Comparison of ENCODE assay signal across 8 cellular contexts in the genomic region with DNA sequence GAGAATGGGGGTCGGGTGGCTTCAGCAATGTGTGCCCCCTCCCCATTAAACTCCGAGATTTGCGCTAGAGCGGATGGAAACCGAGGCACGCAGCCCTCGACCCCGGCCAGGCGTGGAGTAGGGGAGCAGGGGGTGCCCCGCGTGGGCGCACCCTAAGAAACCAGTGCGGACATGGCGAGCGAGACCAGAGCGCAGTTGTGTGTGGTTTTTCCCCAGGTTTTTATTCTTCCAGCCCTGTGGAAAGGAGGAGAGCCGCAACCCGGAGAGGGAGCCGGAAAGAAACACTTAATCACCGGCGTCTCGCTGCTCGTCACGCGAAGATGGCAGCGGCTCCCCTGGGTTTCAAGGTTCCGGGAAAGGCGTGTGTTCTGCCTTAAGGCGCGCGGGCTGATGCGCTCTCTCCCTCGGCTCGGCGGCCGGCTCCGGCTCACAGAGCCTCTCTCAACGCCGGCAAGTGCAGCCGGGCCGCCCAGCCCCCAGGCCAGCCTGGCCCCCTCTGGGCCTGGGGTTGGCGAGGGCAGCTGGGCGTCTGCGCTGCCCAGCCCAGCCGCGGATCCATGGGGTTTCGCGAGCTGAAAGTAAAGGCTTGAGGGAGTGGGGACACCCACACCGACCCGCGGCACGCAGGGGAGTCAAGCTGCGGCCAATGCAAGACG.
DNase-seq lines count a peak whose midpoint lies in the region; ATAC-seq and TF ChIP-seq lines count a peak whose summit lies in the region.

No MANE protein-coding gene starts in this region.

- no peaks in the 10 kb centered on the region for H3K9me3 Mint-ChIP-seq in activated CD4-positive, alpha-beta T cell treated with anti-CD3 and anti-CD28 coated beads for 36 hours (ENCODE audit: low read depth)
- H3K9me3 Mint-ChIP-seq in activated T-cell treated with anti-CD3 and anti-CD28 coated beads, Interleukin-2, amount 50 U/mL, for 72 hours: no peaks in the 10 kb centered on the region
- H3K9me3 Mint-ChIP-seq in osteocyte (ENCODE audit: unreplicated experiment): no peaks in the 10 kb centered on the region

- peak overlapping the region; percentile 80 for H3K4me3 Mint-ChIP-seq in activated CD4-positive, alpha-beta T cell treated with anti-CD3 and anti-CD28 coated beads for 36 hours
- peak overlapping the region; percentile 95 to 98 for H3K4me3 Mint-ChIP-seq in activated T-cell treated with anti-CD3 and anti-CD28 coated beads, Interleukin-2, amount 50 U/mL, for 72 hours
- peak overlapping the region; percentile 70 for H3K4me3 Mint-ChIP-seq in osteocyte (ENCODE audit: unreplicated experiment)

- H3K27me3 Mint-ChIP-seq in activated CD4-positive, alpha-beta T cell treated with anti-CD3 and anti-CD28 coated beads for 36 hours: no peaks in the 10 kb centered on the region
- H3K27me3 Mint-ChIP-seq in activated T-cell treated with anti-CD3 and anti-CD28 coated beads, Interleukin-2, amount 50 U/mL, for 72 hours (ENCODE audit: low read depth): peaks cover 28% of the 10 kb centered on the region
- no peaks in the 10 kb centered on the region for H3K27me3 Mint-ChIP-seq in osteocyte (ENCODE audit: unreplicated experiment)

- ATAC-seq in activated CD4-positive, alpha-beta T cell treated with anti-CD3 and anti-CD28 coated beads for 36 hours: no peak
- ATAC-seq in activated T-cell treated with anti-CD3 and anti-CD28 coated beads, Interleukin-2, amount 50 U/mL, for 72 hours (replicated peaks in 1 of 2): no peak
- ATAC-seq in HG03354 (IDR thresholded peaks at IDR 0.05; ENCODE audit: poor library complexity, severe bottlenecking, unreplicated experiment): no peak

- DNase-seq in activated CD4-positive, alpha-beta T cell treated with anti-CD3 and anti-CD28 coated beads for 36 hours: peak; percentile 66
- no peak for DNase-seq in activated CD4-positive, alpha-beta T cell treated with anti-CD3 and anti-CD28 coated beads, Interleukin-2, amount 50 U/mL, for 1 hour
- peak; percentile 43 to 59 for DNase-seq in activated T-cell treated with anti-CD3 and anti-CD28 coated beads, Interleukin-2, amount 50 U/mL, for 72 hours
- DNase-seq in fibroblast of the aortic adventitia (ENCODE audit: low read depth) (peak; percentile 49), osteocyte (ENCODE audit: extremely low spot score, unreplicated experiment) (no peak), NCI-H2227 treated with DMSO at 0.1 percent for 48 hours (lab: John Stamatoyannopoulos, UW) (no peak)
- no peak for DNase-seq in central memory CD4-positive, alpha-beta T cell

- no peak for TF ChIP-seq CTCF in fibroblast of the aortic adventitia (IDR thresholded peaks at IDR 0.05; ENCODE audit: insufficient read depth, low read length)
- no peak for TF ChIP-seq CTCF in osteocyte (IDR thresholded peaks at IDR 0.05)

- H3K4me3 ChIP-seq in fibroblast of the aortic adventitia (ENCODE audit: low read depth, low read length): peak overlapping the region; percentile 43

- H3K36me3 Mint-ChIP-seq in activated CD4-positive, alpha-beta T cell treated with anti-CD3 and anti-CD28 coated beads for 36 hours (ENCODE audit: low read depth): peaks cover 8% of the 10 kb centered on the region
- H3K36me3 Mint-ChIP-seq in activated T-cell treated with anti-CD3 and anti-CD28 coated beads, Interleukin-2, amount 50 U/mL, for 72 hours (ENCODE audit: insufficient read depth in 2 of 2): peaks cover 1 to 12% of the 10 kb centered on the region in 2 donors
- no peaks in the 10 kb centered on the region for H3K36me3 Mint-ChIP-seq in osteocyte (ENCODE audit: unreplicated experiment)

- POLR2A ChIA-PET in activated CD4-positive, alpha-beta T cell treated with anti-CD3 and anti-CD28 coated beads for 36 hours (lab: Charles Lee): interaction anchor here (1.0 kb wide), 1 partner anchor 73 kb away, joined by 5 read pairs; a partner anchor contains a TSS

- CTCF ChIA-PET in activated CD4-positive, alpha-beta T cell treated with anti-CD3 and anti-CD28 coated beads for 36 hours (lab: Charles Lee): no interaction called here

- peak overlapping the region; percentile 90 for H3K27ac Mint-ChIP-seq in activated CD4-positive, alpha-beta T cell treated with anti-CD3 and anti-CD28 coated beads for 36 hours
- peak overlapping the region; percentile 86 for H3K27ac Mint-ChIP-seq in activated T-cell treated with anti-CD3 and anti-CD28 coated beads, Interleukin-2, amount 50 U/mL, for 72 hours
- peak overlapping the region; percentile 99 for H3K27ac Mint-ChIP-seq in osteocyte (ENCODE audit: unreplicated experiment)

- intact Hi-C loops in activated CD4-positive, alpha-beta T cell treated with anti-CD3 and anti-CD28 coated beads for 36 hours (cut with DNase I, micrococcal nuclease): loop anchor here (2.0 to 5.0 kb wide), 7 partner anchors 17 to 1161 kb away; a partner anchor contains a TSS

- H3K4me1 Mint-ChIP-seq in activated CD4-positive, alpha-beta T cell treated with anti-CD3 and anti-CD28 coated beads for 36 hours: peaks cover 31% of the 10 kb centered on the region
- H3K4me1 Mint-ChIP-seq in activated T-cell treated with anti-CD3 and anti-CD28 coated beads, Interleukin-2, amount 50 U/mL, for 72 hours (ENCODE audit: low read depth): peaks cover 61% of the 10 kb centered on the region
- peaks cover 67% of the 10 kb centered on the region for H3K4me1 Mint-ChIP-seq in osteocyte (ENCODE audit: unreplicated experiment)

Comparison
In these comparisons a context has a peak if more than half of its experiments do, and no peak if none do; other contexts are left out.
1. DNase-seq: peak in activated CD4-positive, alpha-beta T cell treated with anti-CD3 and anti-CD28 coated beads for 36 hours (single experiment), activated T-cell treated with anti-CD3 and anti-CD28 coated beads, Interleukin-2, amount 50 U/mL, for 72 hours (2 of 2) and fibroblast of the aortic adventitia (single experiment); none in activated CD4-positive, alpha-beta T cell treated with anti-CD3 and anti-CD28 coated beads, Interleukin-2, amount 50 U/mL, for 1 hour (single experiment), osteocyte (single experiment), central memory CD4-positive, alpha-beta T cell (single experiment) and NCI-H2227 treated with DMSO at 0.1 percent for 48 hours (single experiment).
2. Peak in every context shown above with its lines, with median percentiles within 50 percentile points of each other: H3K27ac Mint-ChIP-seq and H3K4me3 Mint-ChIP-seq.